22 cellular contexts compared by ENCODE assay signal in the genomic region with DNA sequence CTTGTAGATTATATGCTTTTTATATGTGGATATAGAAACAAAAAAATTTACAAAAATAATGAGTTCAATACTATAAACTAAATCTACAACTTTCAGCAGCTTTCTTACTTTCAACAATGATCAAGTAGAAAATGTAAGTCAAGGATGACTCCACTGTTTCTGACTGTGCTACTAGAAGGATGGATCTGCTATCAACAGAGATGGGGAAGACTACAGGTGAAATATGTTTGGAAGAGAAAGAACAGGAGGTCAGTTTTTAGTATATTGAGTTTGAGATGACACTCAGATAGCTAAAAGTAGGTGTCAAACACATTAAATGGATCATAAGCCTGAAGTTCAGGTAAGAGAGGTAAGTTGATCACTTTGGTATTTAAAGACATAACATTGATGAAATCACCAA.
"Had no signal": no experiment of that assay in that cellular context is flagged by ENCODE, and none has a peak within 500 bp of the region (broad histone marks: within the 10 kb centered on the region; RNA-seq: fewer than 3 reads in every experiment).

No MANE protein-coding gene starts in this region.

- H3K9me3 ChIP-seq: lower lobe of right lung, upper lobe of right lung had no signal

- ATAC-seq: activated CD4-positive, alpha-beta T cell treated with anti-CD3 and anti-CD28 coated beads for 36 hours; activated T-helper 17 cell treated with anti-CD3 and anti-CD28 coated beads, Interleukin-2, amount 50 U/mL, for 72 hours; foreskin keratinocyte; lower lobe of right lung; naive thymus-derived CD4-positive, alpha-beta T cell; stimulated activated memory B cell treated with anti-CD40 and anti-IgM and Interleukin-4, amounts not matched to agents 10 μg/mL and 1 μg/mL and 100 μg/mL, for 72 hours; upper lobe of right lung; WTC11 had no signal

- H3K27me3 ChIP-seq: foreskin keratinocyte, right lobe of liver, upper lobe of right lung had no signal

- H3K27ac ChIP-seq: foreskin keratinocyte, lower lobe of right lung, right lobe of liver, upper lobe of right lung had no signal

- FAIRE-seq: kidney, small intestine had no signal

- H3K4me1 ChIP-seq: right lobe of liver had no signal

- H3K4me3 ChIP-seq: lower lobe of right lung, right lobe of liver, upper lobe of right lung had no signal

- H3K36me3 ChIP-seq: lower lobe of right lung, right lobe of liver, upper lobe of right lung had no signal

- DNase-seq: activated CD4-positive, alpha-beta T cell treated with anti-CD3 and anti-CD28 coated beads for 36 hours; activated CD4-positive, alpha-beta T cell treated with anti-CD3 and anti-CD28 coated beads, Interleukin-2, amount 50 U/mL, for 4 hours; activated CD8-positive, alpha-beta memory T cell treated with anti-CD3 and anti-CD28 coated beads for 24 hours; activated CD8-positive, alpha-beta memory T cell treated with anti-CD3 and anti-CD28 coated beads, Interleukin-2, amount 50 U/mL, for 4 hours; activated naive CD8-positive, alpha-beta T cell treated with anti-CD3 and anti-CD28 coated beads for 36 hours; activated T-cell treated with anti-CD3 and anti-CD28 coated beads, Interleukin-2, amount 50 U/mL, for 24 hours; caudate nucleus; effector CD8-positive, alpha-beta T cell; foreskin keratinocyte; kidney; lower lobe of right lung; naive thymus-derived CD4-positive, alpha-beta T cell; occipital lobe; posterior cingulate gyrus; right lobe of liver; small intestine; stimulated activated CD4-positive, alpha-beta T cell treated with anti-CD3 and anti-CD28 coated beads, Interleukin-2, amount 100 ng/mL, for 24 hours; T-helper 9 cell; upper lobe of right lung had no signal
